ENCODE assay signal across 8 cellular contexts in the genomic region with DNA sequence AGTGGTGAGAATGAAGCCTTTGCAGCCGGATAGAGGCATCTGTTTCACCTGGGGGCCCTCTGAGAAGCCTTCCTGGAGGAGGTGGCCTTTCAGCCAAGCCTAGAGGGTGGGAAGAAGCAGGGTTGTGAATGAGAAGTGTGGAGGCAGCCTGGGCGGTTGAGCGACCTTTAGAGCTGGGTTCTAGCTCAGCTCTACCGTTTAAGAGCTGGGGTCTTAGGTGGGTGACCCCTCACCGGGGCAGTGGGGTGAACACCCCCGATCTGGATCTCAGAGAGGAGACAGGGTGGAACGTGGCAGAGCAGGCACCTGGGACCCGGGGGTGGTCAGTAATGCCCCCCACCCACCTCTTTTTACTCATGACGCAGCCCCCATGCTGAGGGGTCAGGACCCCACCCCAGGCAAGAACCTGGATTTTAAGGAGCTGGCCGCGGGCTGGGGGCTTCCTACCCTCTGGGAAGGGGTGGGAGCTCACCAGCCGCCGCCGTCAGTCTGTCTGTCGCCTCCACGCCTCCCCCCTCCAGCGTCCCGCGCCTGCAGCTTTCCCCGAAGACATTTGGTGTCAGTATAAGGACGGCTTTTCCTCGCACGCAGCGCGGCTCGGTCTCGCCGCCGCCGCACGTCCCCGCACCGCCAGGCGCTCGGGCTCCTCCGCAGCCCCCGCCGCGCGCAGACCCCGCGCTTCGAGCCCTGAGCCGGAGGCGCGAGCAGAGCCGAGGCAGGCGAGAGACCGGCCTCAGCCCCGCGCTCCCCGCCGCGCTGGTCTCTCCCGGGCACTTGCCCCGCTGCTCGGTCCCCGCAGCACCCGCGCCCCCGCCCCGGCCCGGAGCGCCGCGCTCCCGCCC. TPM values are rescaled to one million over a fixed set of nuclear protein-coding genes. Genes with fewer than 3 reads are reported as not detected.
DNase-seq lines count a peak whose midpoint lies in the region; ATAC-seq and TF ChIP-seq lines count a peak whose summit lies in the region.

No MANE protein-coding gene starts in this region.

- no peaks in the 10 kb centered on the region for H3K9me3 Mint-ChIP-seq in activated CD8-positive, alpha-beta T cell treated with anti-CD3 and anti-CD28 coated beads, Interleukin-2, amount 10 ng/mL, durations not matched to agents 7 days and 5 days (ENCODE audit: insufficient read depth)

- H3K4me3 ChIP-seq in fibroblast of lung (replicated peaks in 1 of 4; ENCODE audit: control extremely low read depth in 1 of 4, insufficient read depth in 1 of 4, low read depth in 3 of 4, low read length in 4 of 4), result no peak overlapping the region

- H3K9me3 ChIP-seq in fibroblast of lung (ENCODE audit: control insufficient read depth, insufficient read depth, low read depth, low read length), result no peaks in the 10 kb centered on the region

- H3K4me3 Mint-ChIP-seq in activated CD8-positive, alpha-beta T cell treated with anti-CD3 and anti-CD28 coated beads, Interleukin-2, amount 10 ng/mL, durations not matched to agents 7 days and 5 days, result no peak overlapping the region

- H3K9ac ChIP-seq in fibroblast of lung (ENCODE audit: insufficient read depth, low read length), result no peak overlapping the region

- peaks cover 53% of the 10 kb centered on the region for H3K27me3 Mint-ChIP-seq in activated CD8-positive, alpha-beta T cell treated with anti-CD3 and anti-CD28 coated beads, Interleukin-2, amount 10 ng/mL, durations not matched to agents 7 days and 5 days (ENCODE audit: low read depth)

- no peak overlapping the region for H3K27ac ChIP-seq in fibroblast of lung (ENCODE audit: insufficient read depth, low read length)

- no peak overlapping the region for H3K27ac Mint-ChIP-seq in activated CD8-positive, alpha-beta T cell treated with anti-CD3 and anti-CD28 coated beads, Interleukin-2, amount 10 ng/mL, durations not matched to agents 7 days and 5 days

- CTCF ChIA-PET in activated CD8-positive, alpha-beta T cell treated with anti-CD3 and anti-CD28 coated beads, Interleukin-2, amount 10 ng/mL, durations not matched to agents 7 days and 5 days (lab: Charles Lee), result interaction anchor here (1.0 to 2.6 kb wide), 4 partner anchors 22 to 483 kb away, joined by 3 to 8 read pairs (median 4); no protein-coding TSS in a partner anchor

- no peaks in the 10 kb centered on the region for H4K20me1 ChIP-seq in fibroblast of lung (ENCODE audit: control insufficient read depth, extremely low read depth, insufficient read depth, low read length)

- no peaks in the 10 kb centered on the region for H3K4me1 ChIP-seq in fibroblast of lung (ENCODE audit: control insufficient read depth, extremely low read depth, insufficient read depth, low read length)

- no peaks in the 10 kb centered on the region for H3K36me3 Mint-ChIP-seq in activated CD8-positive, alpha-beta T cell treated with anti-CD3 and anti-CD28 coated beads, Interleukin-2, amount 10 ng/mL, durations not matched to agents 7 days and 5 days (ENCODE audit: low read depth)

- no peak overlapping the region for H2AFZ ChIP-seq in fibroblast of lung (ENCODE audit: low read length)

- DNase-seq in DMS53 (lab: John Stamatoyannopoulos, UW), result peak; percentile 58
- no peak for DNase-seq in DMS53 treated with DMSO at 0.1 percent for 48 hours (lab: John Stamatoyannopoulos, UW; ENCODE audit: unreplicated experiment)
- peak; percentile 51 for DNase-seq in activated CD8-positive, alpha-beta T cell treated with anti-CD3 and anti-CD28 coated beads, Interleukin-2, amount 10 ng/mL, durations not matched to agents 7 days and 5 days
- DNase-seq in fibroblast of lung (ENCODE audit: low read depth in 2 of 2), result peak; percentile 14 to 18
- peak; percentile 21 to 46 for DNase-seq in stimulated activated CD4-positive, alpha-beta T cell treated with anti-CD3 and anti-CD28 coated beads, Interleukin-15, amount 100 ng/mL, for 1 hour (ENCODE audit: low read depth in 1 of 2, low spot score in 1 of 2)
- no peak for DNase-seq in GDM1 (lab: John Stamatoyannopoulos, UW)

- ATAC-seq in activated CD8-positive, alpha-beta T cell treated with anti-CD3 and anti-CD28 coated beads, Interleukin-2, amount 10 ng/mL, durations not matched to agents 7 days and 5 days, result peak; percentile 59
- ATAC-seq in HG02642 (IDR thresholded peaks at IDR 0.05; ENCODE audit: poor library complexity, unreplicated experiment) (no peak), GM18861 (IDR thresholded peaks at IDR 0.05; ENCODE audit: unreplicated experiment) (no peak)

- no peaks in the 10 kb centered on the region for H3K36me3 ChIP-seq in fibroblast of lung (ENCODE audit: control insufficient read depth, insufficient read depth, low read length)

- POLR2A ChIA-PET in activated CD8-positive, alpha-beta T cell treated with anti-CD3 and anti-CD28 coated beads, Interleukin-2, amount 10 ng/mL, durations not matched to agents 7 days and 5 days (lab: Charles Lee), result no interaction called here

- no peak overlapping the region for H3K4me2 ChIP-seq in fibroblast of lung (ENCODE audit: extremely low read depth, insufficient read depth, low read length)

- H3K27me3 ChIP-seq in fibroblast of lung (ENCODE audit: control insufficient read depth, insufficient read depth, low read length), result peaks cover 38% of the 10 kb centered on the region

- H3K79me2 ChIP-seq in fibroblast of lung (ENCODE audit: control insufficient read depth, insufficient read depth, low read length), result no peaks in the 10 kb centered on the region

- H3K4me1 Mint-ChIP-seq in activated CD8-positive, alpha-beta T cell treated with anti-CD3 and anti-CD28 coated beads, Interleukin-2, amount 10 ng/mL, durations not matched to agents 7 days and 5 days (ENCODE audit: low read depth), result peaks cover 3% of the 10 kb centered on the region

- TF ChIP-seq CTCF in fibroblast of lung (conservative IDR thresholded peaks at IDR 0.05 in 1 of 2, IDR thresholded peaks at IDR 0.05 in 1 of 2; ENCODE audit: low read depth in 1 of 2, low read length in 2 of 2), result peak in 1 of 2 donors; percentile 21

RNA-seq across cellular contexts. Expression of gene CACNA1I, which starts 13.4 kb away (rescaled TPM):
- total RNA-seq in activated CD8-positive, alpha-beta T cell treated with anti-CD3 and anti-CD28 coated beads, Interleukin-2, amount 10 ng/mL, durations not matched to agents 7 days and 5 days, result under 1 TPM; 0.60 to 0.74 TPM
- under 0.01 TPM in 1 of 2 replicates, not detected in the other for total RNA-seq in fibroblast of lung
- 0.01 TPM in 1 of 2 replicates, not detected in the other for polyA plus RNA-seq in fibroblast of lung
- polyA plus RNA-seq in fibroblast of lung (2012), result not detected in 2 replicates
- polyA minus RNA-seq in fibroblast of lung (ENCODE audit: low replicate concordance), result not detected in 2 replicates

RNA-seq across cellular contexts. Expression of gene RPS19BP1, which starts 24.6 kb away (rescaled TPM):
- 10 to 100 TPM; 80.1 to 80.2 TPM for total RNA-seq in activated CD8-positive, alpha-beta T cell treated with anti-CD3 and anti-CD28 coated beads, Interleukin-2, amount 10 ng/mL, durations not matched to agents 7 days and 5 days
- total RNA-seq in fibroblast of lung, result 42.9 and 44.3 TPM in 2 replicates
- 41.6 and 49.3 TPM in 2 replicates for polyA plus RNA-seq in fibroblast of lung
- polyA plus RNA-seq in fibroblast of lung (2012), result 59.8 and 81.2 TPM in 2 replicates
- 4.2 and 11.9 TPM in 2 replicates for polyA minus RNA-seq in fibroblast of lung (ENCODE audit: low replicate concordance)

RNA-seq across cellular contexts. Expression of gene ATF4, which starts 36.8 kb away (rescaled TPM):
- total RNA-seq in activated CD8-positive, alpha-beta T cell treated with anti-CD3 and anti-CD28 coated beads, Interleukin-2, amount 10 ng/mL, durations not matched to agents 7 days and 5 days, result 100 to 1,000 TPM; 412 to 426 TPM
- total RNA-seq in fibroblast of lung, result 555 and 646 TPM in 2 replicates
- polyA plus RNA-seq in fibroblast of lung, result 412 and 546 TPM in 2 replicates
- 304 and 415 TPM in 2 replicates for polyA plus RNA-seq in fibroblast of lung (2012)
- polyA minus RNA-seq in fibroblast of lung (ENCODE audit: low replicate concordance), result 84.5 and 105 TPM in 2 replicates

RNA-seq across cellular contexts. Expression of gene MIEF1, which starts 55.1 kb away (rescaled TPM):
- 10 to 100 TPM; 37.9 to 38.2 TPM for total RNA-seq in activated CD8-positive, alpha-beta T cell treated with anti-CD3 and anti-CD28 coated beads, Interleukin-2, amount 10 ng/mL, durations not matched to agents 7 days and 5 days
- total RNA-seq in fibroblast of lung, result 16.4 and 19.0 TPM in 2 replicates
- polyA plus RNA-seq in fibroblast of lung, result 16.8 and 20.9 TPM in 2 replicates
- 17.4 and 20.1 TPM in 2 replicates for polyA plus RNA-seq in fibroblast of lung (2012)
- 47.9 and 55.7 TPM in 2 replicates for polyA minus RNA-seq in fibroblast of lung (ENCODE audit: low replicate concordance)

Comparison
In these comparisons a context has a peak if more than half of its experiments do, and no peak if none do; other contexts are left out.
1. DNase-seq: peak in DMS53 (single experiment), activated CD8-positive, alpha-beta T cell treated with anti-CD3 and anti-CD28 coated beads, Interleukin-2, amount 10 ng/mL, durations not matched to agents 7 days and 5 days (single experiment), fibroblast of lung (2 of 2) and stimulated activated CD4-positive, alpha-beta T cell treated with anti-CD3 and anti-CD28 coated beads, Interleukin-15, amount 100 ng/mL, for 1 hour (2 of 2); none in DMS53 treated with DMSO at 0.1 percent for 48 hours (single experiment) and GDM1 (single experiment).